Comparison of ENCODE assay signal across 17 cellular contexts in genomic region chr7:104962781-104963180, GRCh38. TPM values are rescaled to one million over a fixed set of nuclear protein-coding genes. Genes with fewer than 3 reads are reported as not detected.
DNase-seq lines count a peak whose midpoint lies in the region; ATAC-seq, FAIRE-seq and TF ChIP-seq lines count a peak whose summit lies in the region.
"Had no signal": no experiment of that assay in that cellular context is flagged by ENCODE, and none has a peak within 500 bp of the region (broad histone marks: within the 10 kb centered on the region; RNA-seq: fewer than 3 reads in every experiment).

No MANE protein-coding gene starts in this region.

- H3K36me3 Mint-ChIP-seq in activated T-cell treated with anti-CD3 and anti-CD28 coated beads, Interleukin-2, amount 50 U/mL, for 24 hours (ENCODE audit: low read depth) = peaks cover 39% of the 10 kb centered on the region
- H3K36me3 Mint-ChIP-seq: type B pancreatic cell had no signal

- no peak for TF ChIP-seq EP300 in esophagus muscularis mucosa (IDR thresholded peaks at IDR 0.05)

- peaks cover 41% of the 10 kb centered on the region for H3K4me1 Mint-ChIP-seq in activated T-cell treated with anti-CD3 and anti-CD28 coated beads, Interleukin-2, amount 50 U/mL, for 24 hours (ENCODE audit: low read depth)

- H3K4me3 ChIP-seq in esophagus muscularis mucosa (no peak overlapping the region), thoracic aorta (no peak overlapping the region)
- H3K4me3 ChIP-seq: right lobe of liver had no signal

- H3K27me3 ChIP-seq in esophagus muscularis mucosa = no peaks in the 10 kb centered on the region
- H3K27me3 ChIP-seq in thoracic aorta (replicated peaks; ENCODE audit: insufficient read depth) = no peaks in the 10 kb centered on the region
- H3K27me3 ChIP-seq: right lobe of liver had no signal

- no peak for TF ChIP-seq CTCF in esophagus muscularis mucosa (IDR thresholded peaks at IDR 0.05)
- no peak for TF ChIP-seq CTCF in thoracic aorta (IDR thresholded peaks at IDR 0.05)

- no peak overlapping the region for H3K4me3 Mint-ChIP-seq in activated T-cell treated with anti-CD3 and anti-CD28 coated beads, Interleukin-2, amount 50 U/mL, for 24 hours
- H3K4me3 Mint-ChIP-seq: activated naive CD4-positive, alpha-beta T cell treated with anti-CD3 and anti-CD28 coated beads, Interleukin-2, amount 10 ng/mL, durations not matched to agents 7 days and 5 days; type B pancreatic cell had no signal

- H3K27me3 Mint-ChIP-seq in activated T-cell treated with anti-CD3 and anti-CD28 coated beads, Interleukin-2, amount 50 U/mL, for 24 hours = no peaks in the 10 kb centered on the region
- H3K27me3 Mint-ChIP-seq: activated naive CD4-positive, alpha-beta T cell treated with anti-CD3 and anti-CD28 coated beads, Interleukin-2, amount 10 ng/mL, durations not matched to agents 7 days and 5 days; type B pancreatic cell had no signal

- ATAC-seq in thoracic aorta (ENCODE audit: insufficient number of reproducible peaks, low FRiP score, low read depth) (no peak), HG02852 (IDR thresholded peaks at IDR 0.05; ENCODE audit: unreplicated experiment) (no peak)
- ATAC-seq: right lobe of liver, SK-N-SH treated with all-trans-retinoic acid at 6 μM for 48 hours had no signal

- 71% methylated on average over 3 of the region's 3 CpGs for WGBS in esophagus muscularis mucosa

- H3K27ac ChIP-seq in esophagus muscularis mucosa (replicated peaks in 1 of 4) = peak overlapping the region; percentile 47 to 75 (median 66)
- peak overlapping the region; percentile 33 to 43 for H3K27ac ChIP-seq in thoracic aorta
- H3K27ac ChIP-seq: right lobe of liver had no signal

- FAIRE-seq in RCC 7860 (lab: Jason Lieb, UNC) = no peak
- FAIRE-seq in urothelium cell line (lab: Jason Lieb, UNC) = no peak
- FAIRE-seq: colon, GM12891, islet of Langerhans had no signal

- no peak for TF ChIP-seq POLR2A in esophagus muscularis mucosa (IDR thresholded peaks at IDR 0.05; ENCODE audit: low read depth)

- intact Hi-C loops in esophagus muscularis mucosa (cut with DNase I) = no loop called here

- no peak for DNase-seq in activated T-cell treated with anti-CD3 and anti-CD28 coated beads, Interleukin-2, amount 50 U/mL, for 24 hours
- no peak for DNase-seq in activated T-cell treated with anti-CD3 and anti-CD28 coated beads, Interleukin-2, amount 50 U/mL, for 1 hour
- DNase-seq in RCC 7860 (ENCODE audit: low spot score) (peak; percentile 33), esophagus muscularis mucosa (ENCODE audit: extremely low spot score) (no peak), thoracic aorta (ENCODE audit: low spot score) (no peak), urothelium cell line (ENCODE audit: low spot score) (no peak), NCI-H524 (lab: John Stamatoyannopoulos, UW) (no peak)
- DNase-seq: activated naive CD4-positive, alpha-beta T cell treated with anti-CD3 and anti-CD28 coated beads, Interleukin-2, amount 10 ng/mL, durations not matched to agents 7 days and 5 days; H7; NCI-H146; right lobe of liver had no signal

- H3K27ac Mint-ChIP-seq in activated T-cell treated with anti-CD3 and anti-CD28 coated beads, Interleukin-2, amount 50 U/mL, for 24 hours = peak overlapping the region; percentile 35
- H3K27ac Mint-ChIP-seq: activated naive CD4-positive, alpha-beta T cell treated with anti-CD3 and anti-CD28 coated beads, Interleukin-2, amount 10 ng/mL, durations not matched to agents 7 days and 5 days had no signal

- H3K4me1 ChIP-seq in esophagus muscularis mucosa = peaks cover 22 to 74% (median 69%) of the 10 kb centered on the region in 4 donors
- peaks cover 28 to 76% of the 10 kb centered on the region in 2 donors for H3K4me1 ChIP-seq in thoracic aorta (ENCODE audit: control insufficient read depth in 1 of 2, low read depth in 2 of 2)
- H3K4me1 ChIP-seq: right lobe of liver had no signal

- H3K36me3 ChIP-seq in esophagus muscularis mucosa = no peaks in the 10 kb centered on the region
- H3K36me3 ChIP-seq in thoracic aorta = no peaks in the 10 kb centered on the region
- H3K36me3 ChIP-seq: right lobe of liver had no signal

- H3K9me3 Mint-ChIP-seq in activated T-cell treated with anti-CD3 and anti-CD28 coated beads, Interleukin-2, amount 50 U/mL, for 24 hours = no peaks in the 10 kb centered on the region
- H3K9me3 Mint-ChIP-seq: type B pancreatic cell had no signal

- H3K9me3 ChIP-seq in esophagus muscularis mucosa (no peaks in the 10 kb centered on the region), thoracic aorta (no peaks in the 10 kb centered on the region)
- H3K9me3 ChIP-seq: right lobe of liver had no signal

RNA-seq across cellular contexts. Expression of gene KMT2E, which starts 51.2 kb away (rescaled TPM):
- total RNA-seq in esophagus muscularis mucosa = 100 to 1,000 TPM in 2 of 4 donors, 10 to 100 TPM in 2; 77.0 to 109 (median 94.0) TPM
- 100 to 1,000 TPM; 139 to 140 TPM for total RNA-seq in thoracic aorta
